ENCODE assay signal across 19 cellular contexts in genomic region chr3:99317196-99317595, GRCh38.
DNase-seq lines count a peak whose midpoint lies in the region; TF ChIP-seq lines count a peak whose summit lies in the region.
"Had no signal": no experiment of that assay in that cellular context is flagged by ENCODE, and none has a peak within 500 bp of the region (broad histone marks: within the 10 kb centered on the region; RNA-seq: fewer than 3 reads in every experiment).

No MANE protein-coding gene starts in this region.

- 71% methylated on average over 2 of the region's 2 CpGs for WGBS in mesenchymal stem cell

- no peak overlapping the region for H2BK120ac ChIP-seq in mesenchymal stem cell (ENCODE audit: low read depth, low read length)

- H3K79me1 ChIP-seq in mesenchymal stem cell (replicated peaks; ENCODE audit: low read length, poor library complexity, severe bottlenecking) = no peaks in the 10 kb centered on the region

- no peaks in the 10 kb centered on the region for H3K36me3 ChIP-seq in left ventricle myocardium inferior
- no peaks in the 10 kb centered on the region for H3K36me3 ChIP-seq in mesenchymal stem cell (ENCODE audit: control insufficient read depth in 1 of 2, insufficient read depth in 2 of 2, low read depth in 1 of 2, low read length in 2 of 2)

- no peak overlapping the region for H3K18ac ChIP-seq in mesenchymal stem cell (ENCODE audit: low read depth in 1 of 2, low read length in 2 of 2)

- no peak overlapping the region for H3K4me3 ChIP-seq in left ventricle myocardium inferior
- H3K4me3 ChIP-seq in mesenchymal stem cell (ENCODE audit: insufficient read depth in 1 of 2, low read depth in 1 of 2, low read length in 2 of 2) = no peak overlapping the region

- no peak overlapping the region for H4K8ac ChIP-seq in mesenchymal stem cell (ENCODE audit: low read length)

- no peak overlapping the region for H2BK5ac ChIP-seq in mesenchymal stem cell (ENCODE audit: low read depth, low read length, poor library complexity, severe bottlenecking)

- intact Hi-C loops in left ventricle myocardium inferior (cut with micrococcal nuclease) (no loop called here), cardiac septum (cut with DNase I) (no loop called here)

- H3K4me1 ChIP-seq in left ventricle myocardium inferior (no peaks in the 10 kb centered on the region), mesenchymal stem cell (ENCODE audit: control insufficient read depth, insufficient read depth, low read depth, low read length) (no peaks in the 10 kb centered on the region)

- no peak overlapping the region for H2AK5ac ChIP-seq in mesenchymal stem cell (ENCODE audit: low read length, severe bottlenecking)

- H2BK15ac ChIP-seq in mesenchymal stem cell (ENCODE audit: low read depth, poor library complexity, severe bottlenecking) = no peak overlapping the region

- H3K23ac ChIP-seq in mesenchymal stem cell (ENCODE audit: low read length in 2 of 2) = no peak overlapping the region

- H3K9me3 ChIP-seq in left ventricle myocardium inferior (replicated peaks) (peaks cover under 1% of the 10 kb centered on the region), mesenchymal stem cell (ENCODE audit: control insufficient read depth, low read length) (peaks cover under 1% of the 10 kb centered on the region)

- no peak overlapping the region for H3K14ac ChIP-seq in mesenchymal stem cell (ENCODE audit: low read length in 2 of 2)

- H3K4me2 ChIP-seq in mesenchymal stem cell (ENCODE audit: low read length, poor library complexity, severe bottlenecking) = no peak overlapping the region

- no peak for TF ChIP-seq CTCF in left ventricle myocardium inferior (IDR thresholded peaks at IDR 0.05; ENCODE audit: borderline replicate concordance)

- no peak overlapping the region for H4K91ac ChIP-seq in mesenchymal stem cell (ENCODE audit: low read length)

- no peak overlapping the region for H3K4ac ChIP-seq in mesenchymal stem cell (ENCODE audit: low read depth in 1 of 2, low read length in 2 of 2)

- no peak for DNase-seq in left ventricle myocardium inferior
- no peak for DNase-seq in cardiac septum (ENCODE audit: low spot score)
- DNase-seq in fibroblast of gingiva (ENCODE audit: low read depth) = peak; percentile 27
- DNase-seq in mesenchymal stem cell = no peak
- DNase-seq in NCI-H526 (lab: John Stamatoyannopoulos, UW) = no peak
- no peak for DNase-seq in NCI-H1417 (lab: John Stamatoyannopoulos, UW)
- DNase-seq in epidermal melanocyte (ENCODE audit: insufficient read length, low spot score) = no peak
- DNase-seq: Calu3, DMS153, DND-41, Karpas-422, NCI-H1092, NCI-H1436 treated with DMSO at 0.1 percent for 48 hours, NCI-H187 treated with DMSO at 0.1 percent for 48 hours, NCI-H2107, NCI-H524, NCI-H774, SIG-M5 had no signal

- no peak overlapping the region for H2BK12ac ChIP-seq in mesenchymal stem cell (ENCODE audit: low read length in 2 of 2)

- H3K27me3 ChIP-seq in left ventricle myocardium inferior (ENCODE audit: low read depth) = no peaks in the 10 kb centered on the region
- no peaks in the 10 kb centered on the region for H3K27me3 ChIP-seq in mesenchymal stem cell (ENCODE audit: control insufficient read depth in 1 of 2, insufficient read depth in 1 of 2, low read length in 2 of 2)

- peak overlapping the region; percentile 32 for H3K9ac ChIP-seq in mesenchymal stem cell (ENCODE audit: low read length)

- H3K27ac ChIP-seq in left ventricle myocardium inferior (replicated peaks) = peak overlapping the region; percentile 1
- H3K27ac ChIP-seq in mesenchymal stem cell (ENCODE audit: low read length, poor library complexity, severe bottlenecking) = no peak overlapping the region
- H3K27ac ChIP-seq: 22Rv1 had no signal

- no peak overlapping the region for H2AFZ ChIP-seq in mesenchymal stem cell (ENCODE audit: low read depth, low read length)
